Comparison of ENCODE assay signal across 8 cellular contexts in the genomic region with DNA sequence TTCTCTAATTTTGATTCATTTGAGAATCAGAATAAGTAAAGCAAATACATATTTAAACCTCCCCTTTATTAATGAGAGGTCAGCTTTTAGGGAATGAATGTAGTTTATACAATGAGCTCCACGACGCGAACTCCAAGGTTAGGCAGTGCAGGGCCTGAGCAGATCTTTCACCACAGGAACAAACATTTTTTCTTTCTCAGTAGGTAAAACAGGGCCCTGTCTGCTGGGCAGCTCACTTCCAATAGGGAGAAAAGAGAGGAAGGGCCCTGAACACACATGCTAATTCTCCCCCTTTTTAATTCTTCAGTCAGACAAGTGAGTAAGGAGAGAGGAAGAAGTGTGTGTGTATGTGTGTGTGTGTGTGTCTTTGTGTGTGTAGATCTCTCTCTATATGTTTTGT.
"Had no signal": no experiment of that assay in that cellular context is flagged by ENCODE, and none has a peak within 500 bp of the region (broad histone marks: within the 10 kb centered on the region; RNA-seq: fewer than 3 reads in every experiment).

No MANE protein-coding gene starts in this region.

- H3K4me1 ChIP-seq: HAP-1 had no signal

- H3K36me3 ChIP-seq: HAP-1 had no signal

- H3K27ac Mint-ChIP-seq: HFFc6 had no signal

- ATAC-seq: HCT116, K562 had no signal

- H3K4me3 ChIP-seq: GM23248, HAP-1, K562 had no signal

- DNase-seq: GM23248, H7, HFFc6, IMR-90 had no signal

- H3K9me3 ChIP-seq: HAP-1 had no signal

- H3K27ac ChIP-seq: GM23248, KMS-11 had no signal

- H3K4me3 Mint-ChIP-seq: HFFc6 had no signal
